16 cellular contexts compared by ENCODE assay signal in genomic region chr11:43916621-43917020, GRCh38. TPM values are rescaled to one million over a fixed set of nuclear protein-coding genes. Genes with fewer than 3 reads are reported as not detected.
DNase-seq lines count a peak whose midpoint lies in the region; ATAC-seq and TF ChIP-seq lines count a peak whose summit lies in the region.
"Had no signal": no experiment of that assay in that cellular context is flagged by ENCODE, and none has a peak within 500 bp of the region (broad histone marks: within the 10 kb centered on the region; RNA-seq: fewer than 3 reads in every experiment).

No MANE protein-coding gene starts in this region.

- no peak for ATAC-seq in left lobe of liver
- ATAC-seq in gastroesophageal sphincter = no peak
- no peak for ATAC-seq in GM19397 (IDR thresholded peaks at IDR 0.05; ENCODE audit: unreplicated experiment)
- ATAC-seq: GM23338 had no signal

- no peak; the same call in none of the 2 replicates for TF ChIP-seq RAD21 in SK-N-SH (IDR thresholded peaks at IDR 0.05; ENCODE audit: low read length)

- POLR2A ChIA-PET in SK-N-SH (lab: Yijun Ruan, JAX) = interaction anchor here (0.6 to 4.7 kb wide), 8 partner anchors 9 to 30 kb away, joined by 3 to 51 read pairs (median 6); partner anchors contain the start of gene C11orf96

- CTCF ChIA-PET in SK-N-SH (lab: Yijun Ruan, JAX) = interaction anchor here (0.7 to 15.0 kb wide), 6 partner anchors 9 to 121 kb away, joined by 3 to 222 read pairs (median 4); partner anchors contain the start of gene C11orf96

- no peak overlapping the region for H3K4me2 ChIP-seq in SK-N-SH
- H3K4me2 ChIP-seq: GM23338 had no signal

- H3K9me2 ChIP-seq in SK-N-SH = no peaks in the 10 kb centered on the region

- H3K9ac ChIP-seq in SK-N-SH (no peak overlapping the region), colonic mucosa (ENCODE audit: low read depth in 2 of 2, low read length in 2 of 2) (no peak overlapping the region)

- H3K27ac ChIP-seq in SK-N-SH (ENCODE audit: low read depth in 2 of 2, low read length in 1 of 2) = peak overlapping the region in 1 of 2 experiments; percentile 100; a peak in 3 of 4 replicates
- peak overlapping the region; percentile 11 for H3K27ac ChIP-seq in colonic mucosa
- H3K27ac ChIP-seq in tibial artery = peak overlapping the region; percentile 90 to 95
- H3K27ac ChIP-seq in esophagus squamous epithelium = peak overlapping the region in 2 of 4 donors; percentile 32 to 87
- H3K27ac ChIP-seq in gastroesophageal sphincter = no peak overlapping the region

- H3K4me1 ChIP-seq in BE2C (peaks cover 31% of the 10 kb centered on the region), SK-N-SH (ENCODE audit: control insufficient read depth in 1 of 2, insufficient read depth in 2 of 2, low read depth in 1 of 2, low read length in 1 of 2) (peaks cover 4 to 60% of the 10 kb centered on the region in 2 experiments; a peak in 3 of 4 replicates), colonic mucosa (no peaks in the 10 kb centered on the region), tibial artery (peaks cover 0 to 59% (median 27%) of the 10 kb centered on the region in 4 donors), esophagus squamous epithelium (peaks cover 4 to 48% (median 17%) of the 10 kb centered on the region in 3 donors), gastroesophageal sphincter (peaks cover 4 to 46% (median 9%) of the 10 kb centered on the region in 3 donors)

- H2AFZ ChIP-seq in SK-N-SH (ENCODE audit: low read depth) = no peak overlapping the region
- H2AFZ ChIP-seq: GM23338 had no signal

- peaks cover 8% of the 10 kb centered on the region for H3K36me3 ChIP-seq in BE2C
- peaks cover 29 to 62% of the 10 kb centered on the region in 2 experiments for H3K36me3 ChIP-seq in SK-N-SH (replicated peaks in 1 of 2; ENCODE audit: control insufficient read depth in 1 of 2, insufficient read depth in 2 of 2, low read length in 1 of 2)
- no peaks in the 10 kb centered on the region for H3K36me3 ChIP-seq in colonic mucosa
- H3K36me3 ChIP-seq in tibial artery = peaks cover 0 to 37% (median 10%) of the 10 kb centered on the region in 3 donors
- peaks cover 0 to 85% (median 6%) of the 10 kb centered on the region in 3 donors for H3K36me3 ChIP-seq in esophagus squamous epithelium
- peaks cover 0 to 74% of the 10 kb centered on the region in 2 donors for H3K36me3 ChIP-seq in gastroesophageal sphincter

- DNase-seq in BE2C (peak; percentile 66), SK-N-SH (peak; percentile 65), colonic mucosa (no peak), tibial artery (no peak), esophagus squamous epithelium (lab: John Stamatoyannopoulos, UW) (no peak), left lobe of liver (ENCODE audit: low spot score) (no peak)
- DNase-seq: ACHN; C1 segment of cervical spinal cord; Calu3; CD4-positive, alpha-beta T cell; DMS 273 treated with DMSO at 0.1 percent for 48 hours; H9 had no signal

- no peaks in the 10 kb centered on the region; the same call in 1 of the 2 replicates for H3K79me2 ChIP-seq in SK-N-SH (ENCODE audit: insufficient read depth)

- intact Hi-C loops in colonic mucosa (cut with DNase I) (no loop called here), tibial artery (cut with DNase I; ENCODE audit: low total_unique reads) (no loop called here), esophagus squamous epithelium (cut with DNase I) (no loop called here)

- TF ChIP-seq POLR2A in esophagus squamous epithelium (IDR thresholded peaks at IDR 0.05) (no peak), gastroesophageal sphincter (IDR thresholded peaks at IDR 0.05) (no peak)

- no peak overlapping the region for H3K4me3 ChIP-seq in BE2C (ENCODE audit: low read depth, low read length)
- no peak overlapping the region for H3K4me3 ChIP-seq in SK-N-SH (ENCODE audit: low read depth in 2 of 2, low read length in 1 of 2)
- no peak overlapping the region for H3K4me3 ChIP-seq in colonic mucosa
- H3K4me3 ChIP-seq in tibial artery = no peak overlapping the region
- H3K4me3 ChIP-seq in esophagus squamous epithelium = no peak overlapping the region
- H3K4me3 ChIP-seq in gastroesophageal sphincter = no peak overlapping the region
- H3K4me3 ChIP-seq: GM23338 had no signal

- no peaks in the 10 kb centered on the region for H3K27me3 ChIP-seq in BE2C
- no peaks in the 10 kb centered on the region for H3K27me3 ChIP-seq in SK-N-SH (ENCODE audit: insufficient read depth)
- no peaks in the 10 kb centered on the region for H3K27me3 ChIP-seq in colonic mucosa
- no peaks in the 10 kb centered on the region for H3K27me3 ChIP-seq in tibial artery
- no peaks in the 10 kb centered on the region for H3K27me3 ChIP-seq in esophagus squamous epithelium
- H3K27me3 ChIP-seq in gastroesophageal sphincter = no peaks in the 10 kb centered on the region

- TF ChIP-seq CTCF in BE2C (IDR thresholded peaks at IDR 0.05; ENCODE audit: low read depth, low read length) (no peak), SK-N-SH (IDR thresholded peaks at IDR 0.05) (no peak), colonic mucosa (IDR thresholded peaks at IDR 0.05) (no peak), tibial artery (IDR thresholded peaks at IDR 0.05) (no peak), esophagus squamous epithelium (IDR thresholded peaks at IDR 0.05) (no peak), gastroesophageal sphincter (IDR thresholded peaks at IDR 0.05) (no peak)

- H3F3A ChIP-seq in SK-N-SH (replicated peaks; ENCODE audit: insufficient read depth) = peaks cover 6% of the 10 kb centered on the region

- TF ChIP-seq EP300 in SK-N-SH (IDR thresholded peaks at IDR 0.05; ENCODE audit: borderline replicate concordance in 1 of 2, low read depth in 1 of 2, low read length in 1 of 2) = peak; percentile 38 to 99; a peak in 3 of 4 replicates
- TF ChIP-seq EP300 in gastroesophageal sphincter (IDR thresholded peaks at IDR 0.05) = no peak

- H4K20me1 ChIP-seq in SK-N-SH (ENCODE audit: insufficient read depth) = peaks cover 4% of the 10 kb centered on the region; the same call in 1 of the 2 replicates

- 58% methylated on average over 2 of the region's 2 CpGs for WGBS in SK-N-SH (ENCODE audit: low lambda C conversion rate)
- 91 to 92% methylated on average over 1 to 2 of the region's 2 CpGs for WGBS in esophagus squamous epithelium, 2 donors
- 83 to 86% methylated on average over 1 to 2 of the region's 2 CpGs for WGBS in gastroesophageal sphincter (ENCODE audit: low coverage in 1 of 2), 2 donors

- H3K9me3 ChIP-seq in BE2C (no peaks in the 10 kb centered on the region), SK-N-SH (no peaks in the 10 kb centered on the region), colonic mucosa (no peaks in the 10 kb centered on the region), tibial artery (no peaks in the 10 kb centered on the region), esophagus squamous epithelium (no peaks in the 10 kb centered on the region), gastroesophageal sphincter (no peaks in the 10 kb centered on the region)

TF ChIP-seq in SK-N-SH, 30 proteins besides CTCF, POLR2A, EP300 and RAD21 (continues in another document):
- TF ChIP-seq GABPA (IDR thresholded peaks at IDR 0.05; ENCODE audit: low read depth) (no peak), YY1 (IDR thresholded peaks at IDR 0.05; ENCODE audit: low read depth) (no peak), POLR2AphosphoS5 (IDR thresholded peaks at IDR 0.05; ENCODE audit: low read depth, low read length) (peak; percentile 36; the same call in 1 of the 2 replicates), CHD2 (IDR thresholded peaks at IDR 0.05; ENCODE audit: low read length, partially characterized antibody) (peak; percentile 90), JUND (IDR thresholded peaks at IDR 0.05) (no peak), RFX5 (IDR thresholded peaks at IDR 0.05; ENCODE audit: low read length) (peak; percentile 10; the same call in 1 of the 2 replicates), REST (IDR thresholded peaks at IDR 0.05; ENCODE audit: low read depth, low read length) (no peak), TAF1 (IDR thresholded peaks at IDR 0.05; ENCODE audit: borderline replicate concordance, low read depth, low read length) (no peak)

RNA-seq across cellular contexts. Expression of gene C11orf96, which starts 25.8 kb away (rescaled TPM):
- 125 TPM for polyA plus RNA-seq in BE2C (2012; ENCODE audit: insufficient read depth, insufficient read length, low read depth)
- polyA plus RNA-seq in SK-N-SH (2012; rRNA removed) = 11.1 and 18.0 TPM in 2 replicates
- polyA plus RNA-seq in SK-N-SH (2012; cell fraction: cytosol; rRNA removed) = 14.6 and 28.5 TPM in 2 replicates
- polyA plus RNA-seq in SK-N-SH (2012; cell fraction: nucleus; rRNA removed) = 20.2 and 38.7 TPM in 2 replicates
- total RNA-seq in colonic mucosa (10 to 100 TPM in 1 of 2 donors, 1 to 10 TPM in 1; 9.3 to 26.7 TPM), esophagus squamous epithelium (10 to 100 TPM in 2 of 4 donors, 1 to 10 TPM in 2; 4.7 to 33.6 (median 16.0) TPM), left lobe of liver (10.3 TPM), gastroesophageal sphincter (100 to 1,000 TPM in 1 of 4 donors, 10 to 100 TPM in 3; 47.0 to 723 (median 71.2) TPM)
- total RNA-seq: CD4-positive, alpha-beta T cell; HT-29 had no signal

RNA-seq across cellular contexts. Expression of gene ALKBH3, which starts 36.0 kb away (rescaled TPM):
- 24.4 TPM for polyA plus RNA-seq in BE2C (2012; ENCODE audit: insufficient read depth, insufficient read length, low read depth)
- polyA plus RNA-seq in SK-N-SH (2012; rRNA removed) = 27.0 and 34.2 TPM in 2 replicates
- polyA plus RNA-seq in SK-N-SH (2012; cell fraction: cytosol; rRNA removed) = 31.6 and 37.2 TPM in 2 replicates
- polyA plus RNA-seq in SK-N-SH (2012; cell fraction: nucleus; rRNA removed) = 27.6 and 30.8 TPM in 2 replicates
- total RNA-seq in colonic mucosa = 10 to 100 TPM; 22.5 to 26.9 TPM
- total RNA-seq in esophagus squamous epithelium = 10 to 100 TPM; 25.6 to 41.2 (median 30.7) TPM
- 14.6 TPM for total RNA-seq in left lobe of liver
- total RNA-seq in gastroesophageal sphincter = 10 to 100 TPM; 24.0 to 41.3 (median 37.1) TPM

Comparison
In these comparisons a context has a peak if more than half of its experiments do, and no peak if none do; other contexts are left out.
1. DNase-seq: peak in BE2C (single experiment) and SK-N-SH (single experiment); none in colonic mucosa (single experiment), tibial artery (0 of 2), esophagus squamous epithelium (single experiment) and left lobe of liver (single experiment).
2. H3K27ac ChIP-seq: peak in colonic mucosa (single experiment) and tibial artery (2 of 2); none in gastroesophageal sphincter (0 of 4).